11 cellular contexts compared by ENCODE assay signal in the genomic region with DNA sequence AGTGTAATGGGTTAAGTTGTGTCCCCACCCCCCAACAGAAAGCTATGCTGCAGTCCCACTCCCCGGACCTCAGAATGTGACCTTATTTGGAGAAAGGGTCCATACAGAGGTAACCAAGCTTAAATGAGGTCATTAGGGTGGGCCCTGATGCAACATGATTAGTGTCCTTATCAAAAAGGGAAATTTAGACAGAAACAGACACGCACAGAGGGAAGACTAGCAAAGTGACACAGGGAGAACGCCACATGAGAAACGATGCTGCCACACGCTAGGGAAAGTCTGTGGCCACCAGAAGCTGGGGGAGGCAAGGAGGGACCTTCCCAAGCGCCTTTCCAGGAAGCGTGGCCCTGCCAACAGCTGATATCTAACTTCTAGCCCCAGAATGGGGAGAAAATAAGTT.
"Had no signal": no experiment of that assay in that cellular context is flagged by ENCODE, and none has a peak within 500 bp of the region (broad histone marks: within the 10 kb centered on the region; RNA-seq: fewer than 3 reads in every experiment).

No MANE protein-coding gene starts in this region.

- H3K36me3 ChIP-seq: adrenal gland, lower lobe of right lung, neutrophil, tibial artery, uterus had no signal

- H3K4me1 ChIP-seq: adrenal gland, lower lobe of right lung, uterus had no signal

- H3K4me3 ChIP-seq: adrenal gland, coronary artery, lower lobe of right lung, tibial artery, uterus had no signal

- DNase-seq: activated CD4-positive, alpha-beta T cell treated with anti-CD3 and anti-CD28 coated beads for 48 hours; activated naive CD4-positive, alpha-beta T cell treated with anti-CD3 and anti-CD28 coated beads, Interleukin-2, amount 50 U/mL, for 16 hours; adrenal gland; effector memory CD4-positive, alpha-beta T cell; lower lobe of right lung; naive B cell; T-helper 2 cell; uterus had no signal

- H3K27me3 ChIP-seq: adrenal gland, uterus had no signal

- H3K9me3 ChIP-seq: adrenal gland, lower lobe of right lung, neutrophil, tibial artery, uterus had no signal

- H3K27ac ChIP-seq: adrenal gland, coronary artery, lower lobe of right lung, neutrophil, tibial artery, uterus had no signal
